10 cellular contexts compared by ENCODE assay signal in genomic region chr12:6949063-6949594, GRCh38. TPM values are rescaled to one million over a fixed set of nuclear protein-coding genes. Genes with fewer than 3 reads are reported as not detected.
DNase-seq lines count a peak whose midpoint lies in the region; ATAC-seq and TF ChIP-seq lines count a peak whose summit lies in the region.
"Had no signal": no experiment of that assay in that cellular context is flagged by ENCODE, and none has a peak within 500 bp of the region (broad histone marks: within the 10 kb centered on the region; RNA-seq: fewer than 3 reads in every experiment).

No MANE protein-coding gene starts in this region.

- H3K36me3 Mint-ChIP-seq in activated CD4-positive, alpha-beta T cell treated with anti-CD3 and anti-CD28 coated beads, Interleukin-2, amount 10 ng/mL, durations not matched to agents 7 days and 5 days (ENCODE audit: low read depth) = peaks cover 28% of the 10 kb centered on the region
- H3K36me3 Mint-ChIP-seq in T-cell = peaks cover 2% of the 10 kb centered on the region
- H3K36me3 Mint-ChIP-seq in MCF 10A (ENCODE audit: insufficient read depth, unreplicated experiment) = peaks cover 21% of the 10 kb centered on the region

- DNase-seq in activated CD4-positive, alpha-beta T cell treated with anti-CD3 and anti-CD28 coated beads, Interleukin-2, amount 10 ng/mL, durations not matched to agents 7 days and 5 days = no peak
- DNase-seq in activated CD4-positive, alpha-beta T cell treated with anti-CD3 and anti-CD28 coated beads for 48 hours = no peak
- DNase-seq in T-cell (peak in 2 of 34 experiments; percentile 34 to 48), cardiac septum (ENCODE audit: low spot score) (peak; percentile 73), Kasumi-1 (lab: John Stamatoyannopoulos, UW) (no peak), MCF 10A (ENCODE audit: unreplicated experiment) (no peak)
- DNase-seq: NCI-H187 treated with DMSO at 0.1 percent for 48 hours had no signal

- peak overlapping the region; percentile 6 for H3K27ac ChIP-seq in stomach smooth muscle (ENCODE audit: low read length)
- H3K27ac ChIP-seq: thoracic aorta had no signal

- no peaks in the 10 kb centered on the region for H3K9me3 ChIP-seq in stomach smooth muscle (ENCODE audit: control insufficient read depth in 2 of 2, low read length in 2 of 2)
- H3K9me3 ChIP-seq: thoracic aorta had no signal

- no peaks in the 10 kb centered on the region for H3K9me3 Mint-ChIP-seq in activated CD4-positive, alpha-beta T cell treated with anti-CD3 and anti-CD28 coated beads, Interleukin-2, amount 10 ng/mL, durations not matched to agents 7 days and 5 days
- no peaks in the 10 kb centered on the region for H3K9me3 Mint-ChIP-seq in T-cell
- no peaks in the 10 kb centered on the region for H3K9me3 Mint-ChIP-seq in MCF 10A (ENCODE audit: unreplicated experiment)

- no peak overlapping the region for H3K9ac ChIP-seq in stomach smooth muscle (ENCODE audit: low read length in 2 of 2)

- intact Hi-C loops in cardiac septum (cut with DNase I) (no loop called here), MCF 10A (cut with micrococcal nuclease) (no loop called here)

- H3K4me3 Mint-ChIP-seq in activated CD4-positive, alpha-beta T cell treated with anti-CD3 and anti-CD28 coated beads, Interleukin-2, amount 10 ng/mL, durations not matched to agents 7 days and 5 days = peak overlapping the region; percentile 40
- H3K4me3 Mint-ChIP-seq in T-cell (peak overlapping the region; percentile 51 to 88 (median 71)), MCF 10A (ENCODE audit: unreplicated experiment) (no peak overlapping the region)

- peak overlapping the region; percentile 98 for H3K27ac Mint-ChIP-seq in activated CD4-positive, alpha-beta T cell treated with anti-CD3 and anti-CD28 coated beads, Interleukin-2, amount 10 ng/mL, durations not matched to agents 7 days and 5 days
- H3K27ac Mint-ChIP-seq in T-cell (peak overlapping the region; percentile 97 to 100), MCF 10A (ENCODE audit: low read depth, unreplicated experiment) (no peak overlapping the region)

- CTCF ChIA-PET in activated CD4-positive, alpha-beta T cell treated with anti-CD3 and anti-CD28 coated beads, Interleukin-2, amount 10 ng/mL, durations not matched to agents 7 days and 5 days (lab: Charles Lee) = interaction anchor here (0.6 to 17.8 kb wide), 5 partner anchors 11 to 145 kb away, joined by 4 to 388 read pairs (median 17); no protein-coding TSS in a partner anchor
- CTCF ChIA-PET in T-cell (lab: Charles Lee) = interaction anchor here (0.7 to 8.2 kb wide), 10 partner anchors 8 to 20 kb away, joined by 3 to 58 read pairs (median 4); no protein-coding TSS in a partner anchor
- CTCF ChIA-PET in MCF 10A (lab: Yijun Ruan, JAX) = interaction anchor here (0.6 to 3.1 kb wide), 6 partner anchors 12 to 261 kb away, joined by 3 to 12 read pairs (median 3); no protein-coding TSS in a partner anchor

- H3K27me3 Mint-ChIP-seq in activated CD4-positive, alpha-beta T cell treated with anti-CD3 and anti-CD28 coated beads, Interleukin-2, amount 10 ng/mL, durations not matched to agents 7 days and 5 days = no peaks in the 10 kb centered on the region
- no peaks in the 10 kb centered on the region for H3K27me3 Mint-ChIP-seq in T-cell
- H3K27me3 Mint-ChIP-seq in MCF 10A (ENCODE audit: insufficient read depth, unreplicated experiment) = no peaks in the 10 kb centered on the region

- H3K4me3 ChIP-seq in stomach smooth muscle (ENCODE audit: low read length in 2 of 2) = no peak overlapping the region
- H3K4me3 ChIP-seq: thoracic aorta had no signal

- POLR2A ChIA-PET in activated CD4-positive, alpha-beta T cell treated with anti-CD3 and anti-CD28 coated beads, Interleukin-2, amount 10 ng/mL, durations not matched to agents 7 days and 5 days (lab: Charles Lee) = no interaction called here
- POLR2A ChIA-PET in T-cell (lab: Charles Lee) = no interaction called here
- POLR2A ChIA-PET in MCF 10A (lab: Yijun Ruan, JAX) = interaction anchor here (0.5 to 2.2 kb wide), 2 partner anchors 12 to 266 kb away, joined by 3 to 12 read pairs; no protein-coding TSS in a partner anchor

- peaks cover 2 to 9% of the 10 kb centered on the region in 2 donors for H3K36me3 ChIP-seq in stomach smooth muscle (ENCODE audit: control insufficient read depth in 2 of 2, insufficient read depth in 2 of 2, low read length in 2 of 2)

- peaks cover 30% of the 10 kb centered on the region for H3K4me1 ChIP-seq in stomach smooth muscle (ENCODE audit: control insufficient read depth, insufficient read depth, low read length)

- H3K27me3 ChIP-seq in stomach smooth muscle (ENCODE audit: control insufficient read depth in 1 of 2, insufficient read depth in 2 of 2, low read length in 2 of 2) = no peaks in the 10 kb centered on the region

- ATAC-seq in T-cell (replicated peaks in 1 of 4) (no peak), GM21360 (IDR thresholded peaks at IDR 0.05; ENCODE audit: unreplicated experiment) (no peak)

- BruUV-seq in MCF 10A (replicated peaks; lab: Mats Ljungman, UMichigan) = no TSS peak

- H3K4me1 Mint-ChIP-seq in activated CD4-positive, alpha-beta T cell treated with anti-CD3 and anti-CD28 coated beads, Interleukin-2, amount 10 ng/mL, durations not matched to agents 7 days and 5 days = peaks cover 59% of the 10 kb centered on the region
- H3K4me1 Mint-ChIP-seq in T-cell = peaks cover 76 to 87% (median 83%) of the 10 kb centered on the region in 3 donors
- peaks cover 32% of the 10 kb centered on the region for H3K4me1 Mint-ChIP-seq in MCF 10A (ENCODE audit: insufficient read depth, unreplicated experiment)

- TF ChIP-seq CTCF in MCF 10A (IDR thresholded peaks at IDR 0.05; ENCODE audit: unreplicated experiment) = no peak

RNA-seq across cellular contexts. Expression of gene PTPN6, which starts 2.0 kb away (rescaled TPM):
- total RNA-seq in activated CD4-positive, alpha-beta T cell treated with anti-CD3 and anti-CD28 coated beads, Interleukin-2, amount 10 ng/mL, durations not matched to agents 7 days and 5 days = 100 to 1,000 TPM; 346 to 354 TPM
- total RNA-seq in T-cell (100 to 1,000 TPM; 176 to 237 (median 224) TPM), cardiac septum (7.0 TPM), MCF 10A (2022) (10.3 and 13.2 TPM in 2 replicates)

RNA-seq across cellular contexts. Expression of gene C12orf57, which starts 5.3 kb away (rescaled TPM):
- total RNA-seq in activated CD4-positive, alpha-beta T cell treated with anti-CD3 and anti-CD28 coated beads, Interleukin-2, amount 10 ng/mL, durations not matched to agents 7 days and 5 days = 100 to 1,000 TPM; 156 to 181 TPM
- total RNA-seq in T-cell = 100 to 1,000 TPM; 256 to 466 (median 412) TPM
- 162 TPM for total RNA-seq in cardiac septum
- total RNA-seq in MCF 10A (2022) = 176 and 196 TPM in 2 replicates

RNA-seq across cellular contexts. Expression of gene RNU7-1, which starts 5.5 kb away (rescaled TPM):
- not detected for total RNA-seq in activated CD4-positive, alpha-beta T cell treated with anti-CD3 and anti-CD28 coated beads, Interleukin-2, amount 10 ng/mL, durations not matched to agents 7 days and 5 days
- total RNA-seq in T-cell = not detected
- total RNA-seq in cardiac septum = not detected
- not detected in 2 replicates for total RNA-seq in MCF 10A (2022)
- total RNA-seq: thoracic aorta had no signal

RNA-seq across cellular contexts. Expression of gene PHB2, which starts 21.3 kb away (rescaled TPM):
- total RNA-seq in activated CD4-positive, alpha-beta T cell treated with anti-CD3 and anti-CD28 coated beads, Interleukin-2, amount 10 ng/mL, durations not matched to agents 7 days and 5 days = 100 to 1,000 TPM; 214 to 230 TPM
- 100 to 1,000 TPM; 144 to 168 (median 154) TPM for total RNA-seq in T-cell
- total RNA-seq in cardiac septum = 125 TPM
- 249 and 305 TPM in 2 replicates for total RNA-seq in MCF 10A (2022)

RNA-seq across cellular contexts. Expression of gene ATN1, which starts 21.4 kb away (rescaled TPM):
- 10 to 100 TPM; 27.3 to 27.6 TPM for total RNA-seq in activated CD4-positive, alpha-beta T cell treated with anti-CD3 and anti-CD28 coated beads, Interleukin-2, amount 10 ng/mL, durations not matched to agents 7 days and 5 days
- total RNA-seq in T-cell = 10 to 100 TPM; 34.7 to 44.3 (median 41.7) TPM
- 76.9 TPM for total RNA-seq in cardiac septum
- total RNA-seq in MCF 10A (2022) = 83.7 and 84.7 TPM in 2 replicates

Comparison
In these comparisons a context has a peak if more than half of its experiments do, and no peak if none do; other contexts are left out.
1. RNA of gene PTPN6, which starts 2.0 kb away (total RNA-seq): 346 to 354 TPM in activated CD4-positive, alpha-beta T cell treated with anti-CD3 and anti-CD28 coated beads, Interleukin-2, amount 10 ng/mL, durations not matched to agents 7 days and 5 days and 176 to 237 TPM in T-cell; 10.3 to 13.2 TPM in MCF 10A and 7.0 TPM in cardiac septum (single experiment); every median in the first group is over 10 times any median in the second.